ENCODE assay signal across 17 cellular contexts in the genomic region with DNA sequence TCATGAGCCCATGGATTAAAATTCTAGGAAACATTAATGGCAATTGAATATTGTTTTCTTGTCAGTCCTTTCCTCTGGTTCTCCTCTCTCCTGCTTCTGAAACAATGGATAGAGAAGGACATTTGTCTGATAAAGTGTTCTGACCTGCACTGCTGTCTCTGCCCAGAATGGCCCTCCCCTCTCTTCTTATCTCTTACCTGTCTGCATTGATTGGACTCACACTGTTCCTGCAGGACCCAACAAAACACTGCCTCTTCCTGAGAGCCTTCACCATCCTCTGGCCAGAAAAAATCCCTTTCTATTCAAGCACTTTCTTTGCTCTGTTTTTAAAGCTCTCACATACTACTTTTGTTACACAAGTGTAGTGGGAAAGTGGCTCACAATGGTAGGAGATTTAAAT.
"Had no signal": no experiment of that assay in that cellular context is flagged by ENCODE, and none has a peak within 500 bp of the region (broad histone marks: within the 10 kb centered on the region; RNA-seq: fewer than 3 reads in every experiment).

No MANE protein-coding gene starts in this region.

- H3K36me3 ChIP-seq: brain microvascular endothelial cell, uterus had no signal

- H3K27me3 Mint-ChIP-seq: activated CD8-positive, alpha-beta T cell treated with anti-CD3 and anti-CD28 coated beads for 36 hours; stimulated activated naive CD8-positive, alpha-beta T cell treated with anti-CD3 and anti-CD28 coated beads, Interleukin-15, Interleukin-2, amounts not matched to agents 100 ng/mL and 50 ng/mL, for 24 hours had no signal

- H3K4me3 Mint-ChIP-seq: activated CD8-positive, alpha-beta T cell treated with anti-CD3 and anti-CD28 coated beads for 36 hours; stimulated activated naive CD8-positive, alpha-beta T cell treated with anti-CD3 and anti-CD28 coated beads, Interleukin-15, Interleukin-2, amounts not matched to agents 100 ng/mL and 50 ng/mL, for 24 hours had no signal

- H3K27me3 ChIP-seq: brain microvascular endothelial cell, gastrocnemius medialis, transverse colon, uterus had no signal

- H3K4me3 ChIP-seq: gastrocnemius medialis, transverse colon, uterus had no signal

- H3K4me1 ChIP-seq: gastrocnemius medialis, transverse colon, uterus had no signal

- H3K9me3 Mint-ChIP-seq: stimulated activated naive CD8-positive, alpha-beta T cell treated with anti-CD3 and anti-CD28 coated beads, Interleukin-15, Interleukin-2, amounts not matched to agents 100 ng/mL and 50 ng/mL, for 24 hours had no signal

- H3K27ac ChIP-seq: brain microvascular endothelial cell, gastrocnemius medialis, transverse colon, uterus had no signal

- ATAC-seq: activated CD8-positive, alpha-beta T cell treated with anti-CD3 and anti-CD28 coated beads for 36 hours; esophagus mucosa; gastrocnemius medialis; left colon had no signal

- H3K27ac Mint-ChIP-seq: activated CD8-positive, alpha-beta T cell treated with anti-CD3 and anti-CD28 coated beads for 36 hours; stimulated activated naive CD8-positive, alpha-beta T cell treated with anti-CD3 and anti-CD28 coated beads, Interleukin-15, Interleukin-2, amounts not matched to agents 100 ng/mL and 50 ng/mL, for 24 hours had no signal

- H3K9me3 ChIP-seq: gastrocnemius medialis, transverse colon, uterus had no signal

- DNase-seq: activated CD4-positive, alpha-beta T cell treated with anti-CD3 and anti-CD28 coated beads for 4 hours; activated CD8-positive, alpha-beta memory T cell treated with anti-CD3 and anti-CD28 coated beads, Interleukin-2, amount 50 U/mL, for 4 hours; activated CD8-positive, alpha-beta T cell treated with anti-CD3 and anti-CD28 coated beads for 36 hours; activated effector memory CD4-positive, alpha-beta T cell treated with Interleukin-2 at 50 U/mL for 16 hours; activated naive CD4-positive, alpha-beta T cell treated with anti-CD3 and anti-CD28 coated beads, Interleukin-2, amount 50 U/mL, for 16 hours; activated T-cell treated with anti-CD3 and anti-CD28 coated beads, Interleukin-2, amount 50 U/mL, for 48 hours; aorta; brain microvascular endothelial cell; cerebellar nuclear complex; cortex of kidney; gastrocnemius medialis; left colon; occipital lobe; transverse colon; uterus had no signal
